10 cellular contexts compared by ENCODE assay signal in genomic region chr19:48961673-48962028, GRCh38. TPM values are rescaled to one million over a fixed set of nuclear protein-coding genes. Genes with fewer than 3 reads are reported as not detected.
DNase-seq lines count a peak whose midpoint lies in the region; ATAC-seq and TF ChIP-seq lines count a peak whose summit lies in the region.
"Had no signal": no experiment of that assay in that cellular context is flagged by ENCODE, and none has a peak within 500 bp of the region (broad histone marks: within the 10 kb centered on the region; RNA-seq: fewer than 3 reads in every experiment).

No MANE protein-coding gene starts in this region.

- H3K79me2 ChIP-seq in DOHH2 (ENCODE audit: control insufficient read depth, low read length), result peaks cover 36% of the 10 kb centered on the region

- H3K9me3 ChIP-seq in DOHH2 (ENCODE audit: control insufficient read depth, insufficient read depth, low read length), result no peaks in the 10 kb centered on the region
- no peaks in the 10 kb centered on the region for H3K9me3 ChIP-seq in RWPE2 (ENCODE audit: severe bottlenecking)
- no peaks in the 10 kb centered on the region for H3K9me3 ChIP-seq in gastroesophageal sphincter
- no peaks in the 10 kb centered on the region for H3K9me3 ChIP-seq in gastrocnemius medialis

- no peak for TF ChIP-seq POLR2A in gastroesophageal sphincter (IDR thresholded peaks at IDR 0.05)
- TF ChIP-seq POLR2A in gastrocnemius medialis (IDR thresholded peaks at IDR 0.05), result no peak
- TF ChIP-seq POLR2A in lower leg skin (IDR thresholded peaks at IDR 0.05), result no peak

- no peaks in the 10 kb centered on the region for H4K20me1 ChIP-seq in DOHH2 (ENCODE audit: control insufficient read depth, insufficient read depth, low read depth, low read length)

- TF ChIP-seq EP300 in gastroesophageal sphincter (IDR thresholded peaks at IDR 0.05), result no peak

- in situ Hi-C loops in gastrocnemius medialis (cut with MboI; ENCODE audit: low sequenced_read_pairs in 4 of 4), result loop anchor here in 2 of 4 donors (10.0 to 25.0 kb wide), 2 partner anchors 87 to 99 kb away; partner anchors contain the start of genes PPP1R15A (in 2 of the 2) and PLEKHA4 (in 1 of the 2)

- H3F3A ChIP-seq in DOHH2 (ENCODE audit: control insufficient read depth, insufficient read depth), result peaks cover 1% of the 10 kb centered on the region

- H3K4me3 ChIP-seq in DOHH2 (ENCODE audit: low read length) (peak overlapping the region; percentile 67; the same call in 1 of the 2 replicates), RWPE2 (ENCODE audit: severe bottlenecking) (no peak overlapping the region), gastroesophageal sphincter (no peak overlapping the region), gastrocnemius medialis (no peak overlapping the region), lower leg skin (ENCODE audit: low read depth, poor library complexity, severe bottlenecking) (no peak overlapping the region)

- no peak for ATAC-seq in RWPE2 (ENCODE audit: low read depth)
- ATAC-seq in gastroesophageal sphincter, result no peak
- no peak for ATAC-seq in gastrocnemius medialis
- no peak for ATAC-seq in activated CD4-positive, CD25-positive, alpha-beta regulatory T cell treated with anti-CD3 and anti-CD28 coated beads, Interleukin-2, amount 50 U/mL, for 24 hours
- ATAC-seq in HG03342 (IDR thresholded peaks at IDR 0.05; ENCODE audit: unreplicated experiment), result no peak

- H3K27ac ChIP-seq in DOHH2 (ENCODE audit: low read depth, low read length) (peak overlapping the region; percentile 77), RWPE2 (ENCODE audit: poor library complexity, severe bottlenecking) (peak overlapping the region; percentile 91), gastroesophageal sphincter (peak overlapping the region in 3 of 4 donors; percentile 93 to 95 (median 93)), gastrocnemius medialis (peak overlapping the region; percentile 89 to 99 (median 98))

- WGBS in gastroesophageal sphincter (ENCODE audit: low coverage in 1 of 2), 2 donors, result 68% methylated on average over 5 of the region's 12 CpGs; no CpG with 5 or more reads in 1 of the 2 donors
- WGBS in lower leg skin, 2 donors, result 83 to 84% methylated on average over 12 of the region's 12 CpGs

- intact Hi-C loops in gastrocnemius medialis (cut with DNase I; ENCODE audit: low total_unique reads), result no loop called here
- intact Hi-C loops in lower leg skin (cut with DNase I; ENCODE audit: low total_unique reads), result no loop called here

- no peak for TF ChIP-seq CTCF in DOHH2 (IDR thresholded peaks at IDR 0.05; ENCODE audit: low read depth, low read length, poor library complexity, severe bottlenecking)
- TF ChIP-seq CTCF in RWPE2 (IDR thresholded peaks at IDR 0.05; ENCODE audit: poor library complexity, severe bottlenecking), result no peak
- no peak for TF ChIP-seq CTCF in gastroesophageal sphincter (IDR thresholded peaks at IDR 0.05)
- TF ChIP-seq CTCF in gastrocnemius medialis (IDR thresholded peaks at IDR 0.05 in 4 of 5, conservative IDR thresholded peaks at IDR 0.05 in 1 of 5), result no peak
- no peak for TF ChIP-seq CTCF in lower leg skin (IDR thresholded peaks at IDR 0.05)

- peaks cover 23% of the 10 kb centered on the region for H3K36me3 ChIP-seq in DOHH2 (ENCODE audit: control insufficient read depth, low read length)
- H3K36me3 ChIP-seq in RWPE2 (ENCODE audit: low read depth), result peaks cover 22% of the 10 kb centered on the region
- H3K36me3 ChIP-seq in gastroesophageal sphincter, result peaks cover 0 to 19% of the 10 kb centered on the region in 2 donors
- H3K36me3 ChIP-seq in gastrocnemius medialis, result peaks cover 0 to 8% of the 10 kb centered on the region in 2 donors

- H3K9me2 ChIP-seq in DOHH2 (replicated peaks; ENCODE audit: control insufficient read depth, low read length), result no peaks in the 10 kb centered on the region

- peak overlapping the region; percentile 79 for H3K4me2 ChIP-seq in DOHH2 (ENCODE audit: low read length)

- peaks cover 44% of the 10 kb centered on the region for H3K4me1 ChIP-seq in DOHH2 (ENCODE audit: control insufficient read depth, low read length)
- H3K4me1 ChIP-seq in RWPE2 (ENCODE audit: insufficient read depth, poor library complexity, severe bottlenecking), result peaks cover 16% of the 10 kb centered on the region
- peaks cover 0 to 37% (median 21%) of the 10 kb centered on the region in 3 donors for H3K4me1 ChIP-seq in gastroesophageal sphincter
- peaks cover 24 to 28% of the 10 kb centered on the region in 2 donors for H3K4me1 ChIP-seq in gastrocnemius medialis

- DNase-seq in RWPE2 (ENCODE audit: low spot score) (no peak), gastrocnemius medialis (no peak), HCEC 1CT (no peak), lower leg skin (ENCODE audit: low spot score in 2 of 2) (no peak)
- DNase-seq: cerebellar nuclear complex, NCI-H2029 had no signal

- H3K27me3 ChIP-seq in DOHH2 (ENCODE audit: control insufficient read depth, low read length), result no peaks in the 10 kb centered on the region
- H3K27me3 ChIP-seq in RWPE2 (ENCODE audit: insufficient read depth, poor library complexity, severe bottlenecking), result no peaks in the 10 kb centered on the region
- H3K27me3 ChIP-seq in gastroesophageal sphincter, result no peaks in the 10 kb centered on the region
- no peaks in the 10 kb centered on the region for H3K27me3 ChIP-seq in gastrocnemius medialis

RNA-seq across cellular contexts. Expression of gene FTL, which starts 3.5 kb away (rescaled TPM):
- total RNA-seq in gastroesophageal sphincter, result 1,000 to 10,000 TPM; 2,478 to 4,094 (median 2,824) TPM
- 1,000 to 10,000 TPM in 3 of 4 donors, 100 to 1,000 TPM in 1; 894 to 1,364 (median 1,121) TPM for total RNA-seq in gastrocnemius medialis
- 1,000 to 10,000 TPM; 1,012 to 1,617 (median 1,174) TPM for total RNA-seq in lower leg skin

RNA-seq across cellular contexts. Expression of gene BAX, which starts 7.0 kb away (rescaled TPM):
- total RNA-seq in gastroesophageal sphincter (10 to 100 TPM; 31.5 to 40.8 (median 34.8) TPM), gastrocnemius medialis (10 to 100 TPM in 3 of 4 donors, 1 to 10 TPM in 1; 7.9 to 21.8 (median 18.0) TPM), lower leg skin (10 to 100 TPM; 15.5 to 36.3 (median 31.1) TPM)

RNA-seq across cellular contexts. Expression of gene DHDH, which starts 28.2 kb away (rescaled TPM):
- total RNA-seq in gastroesophageal sphincter, result under 1 TPM in 1 of 4 donors, not detected in 3; 0.81 TPM
- not detected for total RNA-seq in gastrocnemius medialis
- total RNA-seq in lower leg skin, result not detected

RNA-seq across cellular contexts. Expression of gene GYS1, which starts 31.5 kb away (rescaled TPM):
- 10 to 100 TPM; 22.1 to 44.4 (median 38.5) TPM for total RNA-seq in gastroesophageal sphincter
- total RNA-seq in gastrocnemius medialis, result 100 to 1,000 TPM; 110 to 221 (median 126) TPM
- 10 to 100 TPM; 16.4 to 33.3 (median 20.5) TPM for total RNA-seq in lower leg skin

RNA-seq across cellular contexts. Expression of gene RUVBL2, which starts 32.0 kb away (rescaled TPM):
- 10 to 100 TPM; 69.4 to 96.5 (median 84.2) TPM for total RNA-seq in gastroesophageal sphincter
- 100 to 1,000 TPM; 134 to 185 (median 146) TPM for total RNA-seq in gastrocnemius medialis
- total RNA-seq in lower leg skin, result 10 to 100 TPM; 61.3 to 83.8 (median 83.3) TPM
